In the genomic region with DNA sequence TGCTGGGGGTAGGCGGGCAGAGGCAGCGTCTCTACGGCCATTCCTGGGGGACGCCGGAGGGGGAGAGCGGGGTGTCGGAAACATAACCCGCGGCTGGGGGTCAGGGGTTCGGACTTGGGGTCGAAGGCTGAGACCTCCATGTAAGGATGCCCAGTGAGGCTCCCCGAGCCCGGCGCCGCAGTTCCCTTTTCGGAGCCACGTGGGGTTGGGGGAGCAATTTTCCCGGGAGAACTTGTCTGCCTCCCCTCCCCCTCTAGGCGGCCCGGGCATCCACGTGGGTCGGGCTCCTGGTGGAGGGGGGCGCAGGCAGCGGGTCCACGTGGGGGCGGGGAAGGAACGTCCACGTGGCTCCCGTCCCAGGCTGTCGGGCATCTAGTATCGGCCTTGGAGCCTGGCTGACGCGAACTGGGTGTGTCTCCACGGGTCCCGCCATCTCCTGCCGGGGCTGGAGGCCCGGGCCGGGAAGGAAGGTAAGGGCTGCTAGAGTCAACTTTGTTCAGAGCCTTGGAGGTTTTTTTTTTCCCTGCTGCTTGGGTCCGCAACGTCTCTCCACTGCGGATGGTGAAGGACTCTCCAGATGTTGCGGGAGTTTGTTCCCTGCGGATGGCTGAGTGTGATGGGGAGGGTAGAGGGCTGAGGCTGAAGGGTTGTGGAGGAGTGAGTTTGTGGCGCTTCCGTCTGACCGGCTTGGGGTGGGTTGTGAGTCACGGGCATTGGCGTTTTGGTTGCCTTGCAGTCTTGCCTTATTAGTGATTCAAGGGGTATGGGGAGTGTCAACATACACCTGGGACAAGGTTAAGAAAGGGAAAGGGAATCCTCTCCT, we compare ENCODE assay signal across 8 cellular contexts. TPM values are rescaled to one million over a fixed set of nuclear protein-coding genes. Genes with fewer than 3 reads are reported as not detected.
DNase-seq lines count a peak whose midpoint lies in the region; FAIRE-seq and TF ChIP-seq lines count a peak whose summit lies in the region.

No MANE protein-coding gene starts in this region.

- peak overlapping the region; percentile 94 for H3K4me3 ChIP-seq in endodermal cell (ENCODE audit: low read length)
- peak overlapping the region; percentile 96 to 98 for H3K4me3 ChIP-seq in mesenchymal stem cell (ENCODE audit: insufficient read depth in 1 of 2, low read depth in 1 of 2, low read length in 2 of 2)

- TF ChIP-seq CTCF in endodermal cell (conservative IDR thresholded peaks at IDR 0.05) = no peak

- peak overlapping the region; percentile 95 for H4K8ac ChIP-seq in mesenchymal stem cell (ENCODE audit: low read length)

- peak overlapping the region; percentile 42 for H2AK5ac ChIP-seq in mesenchymal stem cell (ENCODE audit: low read length, severe bottlenecking)

- FAIRE-seq in GM19239 (lab: Jason Lieb, UNC) = peak; percentile 77

- H3K9me3 Mint-ChIP-seq in activated CD4-positive, alpha-beta memory T cell treated with anti-CD3 and anti-CD28 coated beads, Interleukin-2, amount 10 ng/mL, durations not matched to agents 7 days and 5 days = no peaks in the 10 kb centered on the region
- no peaks in the 10 kb centered on the region for H3K9me3 Mint-ChIP-seq in endodermal cell

- H3K9me3 ChIP-seq in endodermal cell (ENCODE audit: control insufficient read depth, low read length) (no peaks in the 10 kb centered on the region), mesenchymal stem cell (ENCODE audit: control insufficient read depth, low read length) (no peaks in the 10 kb centered on the region)

- H3K4me1 Mint-ChIP-seq in activated CD4-positive, alpha-beta memory T cell treated with anti-CD3 and anti-CD28 coated beads, Interleukin-2, amount 10 ng/mL, durations not matched to agents 7 days and 5 days = peaks cover 46% of the 10 kb centered on the region
- peaks cover 39% of the 10 kb centered on the region for H3K4me1 Mint-ChIP-seq in endodermal cell

- H3K23ac ChIP-seq in mesenchymal stem cell (ENCODE audit: low read length in 2 of 2) = peak overlapping the region in 1 of 2 experiments; percentile 79

- H3K14ac ChIP-seq in mesenchymal stem cell (ENCODE audit: low read length in 2 of 2) = peak overlapping the region in 1 of 2 experiments; percentile 99

- WGBS in endodermal cell (ENCODE audit: insufficient coverage in 1 of 2, insufficient read length in 1 of 2), 2 experiments = 0% methylated on average over 4 to 48 of the region's 48 CpGs
- WGBS in mesenchymal stem cell = under 1% methylated on average over 39 of the region's 48 CpGs

- H3K4me1 ChIP-seq in endodermal cell (ENCODE audit: control insufficient read depth, insufficient read depth, low read length) (peaks cover 17% of the 10 kb centered on the region), mesenchymal stem cell (ENCODE audit: control insufficient read depth, insufficient read depth, low read depth, low read length) (peaks cover 12% of the 10 kb centered on the region)

- peaks cover 2% of the 10 kb centered on the region for H3K79me1 ChIP-seq in mesenchymal stem cell (replicated peaks; ENCODE audit: low read length, poor library complexity, severe bottlenecking)

- H2BK12ac ChIP-seq in mesenchymal stem cell (ENCODE audit: low read length in 2 of 2) = peak overlapping the region; percentile 59 to 80

- peak overlapping the region; percentile 75 for H2AFZ ChIP-seq in mesenchymal stem cell (ENCODE audit: low read depth, low read length)

- peak overlapping the region; percentile 96 for H3K27ac Mint-ChIP-seq in activated CD4-positive, alpha-beta memory T cell treated with anti-CD3 and anti-CD28 coated beads, Interleukin-2, amount 10 ng/mL, durations not matched to agents 7 days and 5 days
- peak overlapping the region; percentile 97 for H3K27ac Mint-ChIP-seq in endodermal cell

- POLR2A ChIA-PET in activated CD4-positive, alpha-beta memory T cell treated with anti-CD3 and anti-CD28 coated beads, Interleukin-2, amount 10 ng/mL, durations not matched to agents 7 days and 5 days (lab: Charles Lee) = interaction anchor here (1.4 to 2.1 kb wide), 2 partner anchors 12 to 13 kb away, joined by 6 to 8 read pairs; no protein-coding TSS in a partner anchor

- H3K18ac ChIP-seq in mesenchymal stem cell (ENCODE audit: low read depth in 1 of 2, low read length in 2 of 2) = peak overlapping the region; percentile 98 to 99

- H2BK5ac ChIP-seq in mesenchymal stem cell (ENCODE audit: low read depth, low read length, poor library complexity, severe bottlenecking) = peak overlapping the region; percentile 97

- H3K36me3 Mint-ChIP-seq in activated CD4-positive, alpha-beta memory T cell treated with anti-CD3 and anti-CD28 coated beads, Interleukin-2, amount 10 ng/mL, durations not matched to agents 7 days and 5 days (ENCODE audit: low read depth) = peaks cover 25% of the 10 kb centered on the region
- peaks cover 5% of the 10 kb centered on the region for H3K36me3 Mint-ChIP-seq in endodermal cell (ENCODE audit: low read depth)

- peak overlapping the region; percentile 89 for H2BK120ac ChIP-seq in mesenchymal stem cell (ENCODE audit: low read depth, low read length)

- no peaks in the 10 kb centered on the region for H3K27me3 Mint-ChIP-seq in activated CD4-positive, alpha-beta memory T cell treated with anti-CD3 and anti-CD28 coated beads, Interleukin-2, amount 10 ng/mL, durations not matched to agents 7 days and 5 days
- H3K27me3 Mint-ChIP-seq in endodermal cell (ENCODE audit: insufficient read depth) = no peaks in the 10 kb centered on the region

- H2BK15ac ChIP-seq in mesenchymal stem cell (ENCODE audit: low read depth, poor library complexity, severe bottlenecking) = peak overlapping the region; percentile 97

- H3K27ac ChIP-seq in endodermal cell (ENCODE audit: low read depth, low read length) (peak overlapping the region; percentile 82), mesenchymal stem cell (ENCODE audit: low read length, poor library complexity, severe bottlenecking) (peak overlapping the region; percentile 89)

- DNase-seq in AG08396 (ENCODE audit: low spot score) (peak; percentile 85), GM19239 (ENCODE audit: insufficient read length, low spot score) (no peak), NCI-H1694 treated with DMSO at 0.1 percent for 48 hours (lab: John Stamatoyannopoulos, UW) (peak; percentile 28), endodermal cell (peak; percentile 78), mesenchymal stem cell (peak; percentile 85), SHP77 treated with DMSO at 0.1 percent for 48 hours (lab: John Stamatoyannopoulos, UW) (no peak)
- peak; percentile 59 for DNase-seq in activated CD4-positive, alpha-beta memory T cell treated with anti-CD3 and anti-CD28 coated beads, Interleukin-2, amount 10 ng/mL, durations not matched to agents 7 days and 5 days
- peak; percentile 55 for DNase-seq in stimulated activated CD8-positive, alpha-beta memory T cell treated with anti-CD3 and anti-CD28 coated beads, Interleukin-12 subunit alpha, Interleukin-12 subunit beta, amount 100 ng/mL, for 4 hours (ENCODE audit: low read depth)

- H3K4me2 ChIP-seq in mesenchymal stem cell (ENCODE audit: low read length, poor library complexity, severe bottlenecking) = peak overlapping the region; percentile 51

- H3K27me3 ChIP-seq in endodermal cell (ENCODE audit: control insufficient read depth, insufficient read depth, low read length, poor library complexity, severe bottlenecking) = no peaks in the 10 kb centered on the region
- H3K27me3 ChIP-seq in mesenchymal stem cell (ENCODE audit: control insufficient read depth in 1 of 2, insufficient read depth in 1 of 2, low read length in 2 of 2) = no peaks in the 10 kb centered on the region

- H4K91ac ChIP-seq in mesenchymal stem cell (ENCODE audit: low read length) = peak overlapping the region; percentile 95

- H3K9ac ChIP-seq in endodermal cell (ENCODE audit: extremely low read depth, low read length, poor library complexity, severe bottlenecking) = peak overlapping the region; percentile 85
- H3K9ac ChIP-seq in mesenchymal stem cell (ENCODE audit: low read length) = peak overlapping the region; percentile 97

- CTCF ChIA-PET in activated CD4-positive, alpha-beta memory T cell treated with anti-CD3 and anti-CD28 coated beads, Interleukin-2, amount 10 ng/mL, durations not matched to agents 7 days and 5 days (lab: Charles Lee) = no interaction called here

- H3K4ac ChIP-seq in mesenchymal stem cell (ENCODE audit: low read depth in 1 of 2, low read length in 2 of 2) = peak overlapping the region; percentile 96 to 99

- peaks cover 13% of the 10 kb centered on the region for H3K36me3 ChIP-seq in endodermal cell (ENCODE audit: control insufficient read depth, insufficient read depth, low read length)
- H3K36me3 ChIP-seq in mesenchymal stem cell (ENCODE audit: control insufficient read depth in 1 of 2, insufficient read depth in 2 of 2, low read depth in 1 of 2, low read length in 2 of 2) = peaks cover 9 to 11% of the 10 kb centered on the region in 2 experiments

- H3K4me3 Mint-ChIP-seq in activated CD4-positive, alpha-beta memory T cell treated with anti-CD3 and anti-CD28 coated beads, Interleukin-2, amount 10 ng/mL, durations not matched to agents 7 days and 5 days = peak overlapping the region; percentile 98
- peak overlapping the region; percentile 96 for H3K4me3 Mint-ChIP-seq in endodermal cell

RNA-seq across cellular contexts. Expression of gene PPRC1, which starts 0.7 kb away (rescaled TPM):
- total RNA-seq in activated CD4-positive, alpha-beta memory T cell treated with anti-CD3 and anti-CD28 coated beads, Interleukin-2, amount 10 ng/mL, durations not matched to agents 7 days and 5 days = 10 to 100 TPM; 32.5 to 35.8 TPM
- total RNA-seq in endodermal cell = 10 to 100 TPM; 44.5 to 44.7 TPM
- 31.0 TPM for polyA plus RNA-seq in endodermal cell (2013, experiment 1 of 2)
- polyA plus RNA-seq in endodermal cell (2013, experiment 2 of 2) = 26.7 TPM
- polyA plus RNA-seq in mesenchymal stem cell (2013, experiment 1 of 2) = 25.0 TPM
- 23.2 TPM for polyA plus RNA-seq in mesenchymal stem cell (2013, experiment 2 of 2)

RNA-seq across cellular contexts. Expression of gene LDB1, which starts 13.4 kb away (rescaled TPM):
- total RNA-seq in activated CD4-positive, alpha-beta memory T cell treated with anti-CD3 and anti-CD28 coated beads, Interleukin-2, amount 10 ng/mL, durations not matched to agents 7 days and 5 days = 10 to 100 TPM; 81.3 to 83.1 TPM
- total RNA-seq in endodermal cell = 10 to 100 TPM; 72.0 to 82.6 TPM
- 112 TPM for polyA plus RNA-seq in endodermal cell (2013, experiment 1 of 2)
- polyA plus RNA-seq in endodermal cell (2013, experiment 2 of 2) = 104 TPM
- polyA plus RNA-seq in mesenchymal stem cell (2013, experiment 1 of 2) = 84.4 TPM
- polyA plus RNA-seq in mesenchymal stem cell (2013, experiment 2 of 2) = 79.9 TPM

RNA-seq across cellular contexts. Expression of gene NOLC1, which starts 18.6 kb away (rescaled TPM):
- total RNA-seq in activated CD4-positive, alpha-beta memory T cell treated with anti-CD3 and anti-CD28 coated beads, Interleukin-2, amount 10 ng/mL, durations not matched to agents 7 days and 5 days = 10 to 100 TPM; 57.0 to 64.3 TPM
- 10 to 100 TPM; 92.0 to 93.5 TPM for total RNA-seq in endodermal cell
- polyA plus RNA-seq in endodermal cell (2013, experiment 1 of 2) = 79.8 TPM
- 75.4 TPM for polyA plus RNA-seq in endodermal cell (2013, experiment 2 of 2)
- 45.7 TPM for polyA plus RNA-seq in mesenchymal stem cell (2013, experiment 1 of 2)
- polyA plus RNA-seq in mesenchymal stem cell (2013, experiment 2 of 2) = 46.3 TPM

Comparison
In these comparisons a context has a peak if more than half of its experiments do, and no peak if none do; other contexts are left out.
1. DNase-seq: peak in AG08396 (single experiment), NCI-H1694 treated with DMSO at 0.1 percent for 48 hours (single experiment), activated CD4-positive, alpha-beta memory T cell treated with anti-CD3 and anti-CD28 coated beads, Interleukin-2, amount 10 ng/mL, durations not matched to agents 7 days and 5 days (single experiment), endodermal cell (single experiment), mesenchymal stem cell (single experiment) and stimulated activated CD8-positive, alpha-beta memory T cell treated with anti-CD3 and anti-CD28 coated beads, Interleukin-12 subunit alpha, Interleukin-12 subunit beta, amount 100 ng/mL, for 4 hours (single experiment); none in GM19239 (single experiment) and SHP77 treated with DMSO at 0.1 percent for 48 hours (single experiment).